Comparison of ENCODE assay signal across 6 cellular contexts in the genomic region with DNA sequence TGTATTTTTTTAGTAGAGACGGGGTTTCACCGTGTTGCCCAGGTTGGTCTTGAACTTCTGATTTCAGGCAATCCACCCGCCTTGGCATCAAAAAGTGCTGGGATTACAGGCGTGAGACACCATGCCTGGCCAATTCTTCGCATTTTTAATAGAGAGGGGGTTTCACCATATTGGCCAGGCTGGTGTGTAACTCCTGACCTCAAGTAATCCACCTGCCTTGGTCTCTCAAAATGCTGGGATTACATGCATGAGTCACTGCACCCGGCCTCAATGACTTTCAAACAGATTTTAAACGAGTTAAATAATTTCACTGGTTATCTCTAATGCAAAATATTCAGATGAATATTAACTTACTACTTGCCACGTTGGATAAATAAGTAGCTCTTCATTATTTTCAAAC. TPM values are rescaled to one million over a fixed set of nuclear protein-coding genes. Genes with fewer than 3 reads are reported as not detected.
"Had no signal": no experiment of that assay in that cellular context is flagged by ENCODE, and none has a peak within 500 bp of the region (broad histone marks: within the 10 kb centered on the region; RNA-seq: fewer than 3 reads in every experiment).

No MANE protein-coding gene starts in this region.

- H3K27ac ChIP-seq: HL-60 had no signal

- DNase-seq: IMR-90, KBM-7 had no signal

- H3K4me3 ChIP-seq: K562 had no signal

- ATAC-seq: K562 had no signal

RNA-seq across cellular contexts. Expression of gene STEAP4, which starts 37.6 kb away (rescaled TPM):
- total RNA-seq: HepG2, HT1080, IMR-90 had no signal
- polyA plus RNA-seq: HepG2, IMR-90, K562 had no signal
